ENCODE assay signal across 21 cellular contexts in genomic region chr20:56752274-56752673, GRCh38.
DNase-seq lines count a peak whose midpoint lies in the region; ATAC-seq and TF ChIP-seq lines count a peak whose summit lies in the region.
"Had no signal": no experiment of that assay in that cellular context is flagged by ENCODE, and none has a peak within 500 bp of the region (broad histone marks: within the 10 kb centered on the region; RNA-seq: fewer than 3 reads in every experiment).

No MANE protein-coding gene starts in this region.

- H3K27ac ChIP-seq in PC-9 (peak overlapping the region; percentile 3; the same call in 1 of the 2 replicates), endodermal cell (ENCODE audit: low read depth, low read length) (no peak overlapping the region), neuronal stem cell (replicated peaks; ENCODE audit: low read length) (no peak overlapping the region)
- H3K27ac ChIP-seq: spleen had no signal

- H3K4me2 ChIP-seq in PC-9: peak overlapping the region; percentile 17; the same call in 1 of the 2 replicates
- H3K4me2 ChIP-seq in neuronal stem cell (ENCODE audit: insufficient read depth, low read length, poor library complexity, severe bottlenecking): no peak overlapping the region

- no peaks in the 10 kb centered on the region for H3K27me3 ChIP-seq in PC-9 (ENCODE audit: insufficient read depth, low read depth)
- peaks cover 40% of the 10 kb centered on the region for H3K27me3 ChIP-seq in endodermal cell (ENCODE audit: control insufficient read depth, insufficient read depth, low read length, poor library complexity, severe bottlenecking)
- peaks cover 0 to 6% (median 0%) of the 10 kb centered on the region in 3 experiments for H3K27me3 ChIP-seq in neuronal stem cell (ENCODE audit: control insufficient read depth in 3 of 3, insufficient read depth in 3 of 3, low read depth in 1 of 3, low read length in 3 of 3)
- H3K27me3 ChIP-seq in H7 (ENCODE audit: control insufficient read depth, insufficient read depth, low read length): peaks cover 1% of the 10 kb centered on the region; the same call in 1 of the 2 replicates

- H3K9me3 Mint-ChIP-seq in endodermal cell: no peaks in the 10 kb centered on the region
- H3K9me3 Mint-ChIP-seq: activated naive CD4-positive, alpha-beta T cell treated with anti-CD3 and anti-CD28 coated beads, Interleukin-2, amount 10 ng/mL, durations not matched to agents 7 days and 5 days; dendritic cell treated with granulocyte-macrophage colony-stimulating factor and Interleukin-4, amounts not matched to agents 40 ng/mL and 50 ng/mL, for 4 days; immature natural killer cell had no signal

- H3K27ac Mint-ChIP-seq in endodermal cell: no peak overlapping the region
- H3K27ac Mint-ChIP-seq: activated naive CD4-positive, alpha-beta T cell treated with anti-CD3 and anti-CD28 coated beads, Interleukin-2, amount 10 ng/mL, durations not matched to agents 7 days and 5 days; brain; dendritic cell treated with granulocyte-macrophage colony-stimulating factor and Interleukin-4, amounts not matched to agents 40 ng/mL and 50 ng/mL, for 4 days; immature natural killer cell; nephron progenitor cell had no signal

- H2AFZ ChIP-seq in PC-9: peak overlapping the region; percentile 0; the same call in 1 of the 2 replicates
- no peak overlapping the region for H2AFZ ChIP-seq in neuronal stem cell (ENCODE audit: low read length)

- no peak overlapping the region for H4K91ac ChIP-seq in neuronal stem cell (ENCODE audit: low read depth, low read length, poor library complexity)

- H3K36me3 ChIP-seq in PC-9 (ENCODE audit: low read depth): no peaks in the 10 kb centered on the region
- H3K36me3 ChIP-seq in endodermal cell (ENCODE audit: control insufficient read depth, insufficient read depth, low read length): no peaks in the 10 kb centered on the region
- H3K36me3 ChIP-seq in neuronal stem cell (replicated peaks in 1 of 2; ENCODE audit: control insufficient read depth in 2 of 2, insufficient read depth in 2 of 2, low read length in 2 of 2): no peaks in the 10 kb centered on the region
- H3K36me3 ChIP-seq in H7 (replicated peaks; ENCODE audit: control insufficient read depth, insufficient read depth, low read length): no peaks in the 10 kb centered on the region
- H3K36me3 ChIP-seq: spleen had no signal

- H2BK15ac ChIP-seq in neuronal stem cell (ENCODE audit: low read length): peak overlapping the region; percentile 1

- H2BK12ac ChIP-seq in neuronal stem cell (ENCODE audit: low read length): no peak overlapping the region

- no peak overlapping the region for H3K4ac ChIP-seq in neuronal stem cell (ENCODE audit: low read length)

- intact Hi-C loops in PC-9 (cut with micrococcal nuclease; ENCODE audit: unreplicated experiment) (no loop called here), lower leg skin (cut with DNase I; ENCODE audit: low total_unique reads) (no loop called here)

- no peaks in the 10 kb centered on the region for H4K20me1 ChIP-seq in PC-9 (ENCODE audit: insufficient read depth)

- CTCF ChIA-PET in PC-9 (lab: Charles Lee): no interaction called here

- no peak overlapping the region for H3K18ac ChIP-seq in neuronal stem cell (ENCODE audit: low read length)

- no peak for TF ChIP-seq CTCF in PC-9 (conservative IDR thresholded peaks at IDR 0.05)
- TF ChIP-seq CTCF in endodermal cell (conservative IDR thresholded peaks at IDR 0.05): no peak
- TF ChIP-seq CTCF in lower leg skin (IDR thresholded peaks at IDR 0.05): no peak

- peaks cover 41% of the 10 kb centered on the region for H3K4me1 ChIP-seq in PC-9 (replicated peaks; ENCODE audit: insufficient read depth)
- no peaks in the 10 kb centered on the region for H3K4me1 ChIP-seq in endodermal cell (ENCODE audit: control insufficient read depth, insufficient read depth, low read length)
- H3K4me1 ChIP-seq in neuronal stem cell (ENCODE audit: control insufficient read depth in 2 of 2, insufficient read depth in 1 of 2, low read depth in 1 of 2, low read length in 2 of 2): peaks cover 0 to 4% of the 10 kb centered on the region in 2 donors
- H3K4me1 ChIP-seq: spleen had no signal

- no peaks in the 10 kb centered on the region for H3K9me2 ChIP-seq in PC-9 (ENCODE audit: insufficient read depth)

- no peak overlapping the region for H3K4me3 Mint-ChIP-seq in endodermal cell
- H3K4me3 Mint-ChIP-seq: activated naive CD4-positive, alpha-beta T cell treated with anti-CD3 and anti-CD28 coated beads, Interleukin-2, amount 10 ng/mL, durations not matched to agents 7 days and 5 days; brain; dendritic cell treated with granulocyte-macrophage colony-stimulating factor and Interleukin-4, amounts not matched to agents 40 ng/mL and 50 ng/mL, for 4 days; immature natural killer cell; nephron progenitor cell had no signal

- no peak overlapping the region for H3K23ac ChIP-seq in neuronal stem cell (ENCODE audit: low read depth, low read length, poor library complexity)

- H3K4me1 Mint-ChIP-seq in endodermal cell: peaks cover 18% of the 10 kb centered on the region
- H3K4me1 Mint-ChIP-seq: activated naive CD4-positive, alpha-beta T cell treated with anti-CD3 and anti-CD28 coated beads, Interleukin-2, amount 10 ng/mL, durations not matched to agents 7 days and 5 days; immature natural killer cell had no signal

- DNase-seq in GM03348 (ENCODE audit: low spot score) (peak; percentile 45), PC-9 (peak; percentile 38 to 48), endodermal cell (peak; percentile 61), neuronal stem cell (ENCODE audit: low spot score) (no peak), left lobe of liver (ENCODE audit: low spot score) (no peak), lower leg skin (ENCODE audit: low spot score in 2 of 2) (no peak), H7 (no peak)
- DNase-seq: activated CD4-positive, alpha-beta T cell treated with anti-CD3 and anti-CD28 coated beads, Interleukin-2, amount 50 U/mL, for 1 hour; activated naive CD4-positive, alpha-beta T cell treated with anti-CD3 and anti-CD28 coated beads, Interleukin-2, amount 10 ng/mL, durations not matched to agents 7 days and 5 days; activated T-cell treated with anti-CD3 and anti-CD28 coated beads for 4 hours; DMS53; immature natural killer cell; MV-4-11; NCI-H2029 treated with DMSO at 0.1 percent for 48 hours; NCI-H69; nephron progenitor cell; spleen had no signal

- no peak overlapping the region for H2AK5ac ChIP-seq in neuronal stem cell (ENCODE audit: low read depth, low read length)

- H4K8ac ChIP-seq in neuronal stem cell (ENCODE audit: low read depth, low read length): no peak overlapping the region

- no TSS peak for BruUV-seq in PC-9 (replicated peaks; lab: Mats Ljungman, UMichigan)

- H3F3A ChIP-seq in PC-9 (ENCODE audit: insufficient read depth, low read depth): peaks cover 10% of the 10 kb centered on the region; the same call in 1 of the 2 replicates

- no peak overlapping the region for H3K4me3 ChIP-seq in PC-9
- H3K4me3 ChIP-seq in endodermal cell (ENCODE audit: low read length): no peak overlapping the region
- H3K4me3 ChIP-seq in neuronal stem cell (ENCODE audit: low read length in 2 of 2): no peak overlapping the region
- H3K4me3 ChIP-seq in lower leg skin (ENCODE audit: low read depth, poor library complexity, severe bottlenecking): no peak overlapping the region
- H3K4me3 ChIP-seq in H7 (ENCODE audit: insufficient read depth, low read depth, low read length): no peak overlapping the region
- H3K4me3 ChIP-seq: spleen had no signal

- WGBS in endodermal cell (ENCODE audit: insufficient coverage in 1 of 2, insufficient read length in 1 of 2), 2 experiments: 61 to 63% methylated on average over 7 to 8 of the region's 8 CpGs
- no CpG with 5 or more reads among the region's 8 CpGs for WGBS in neuronal stem cell (ENCODE audit: extremely low coverage in 2 of 2, insufficient read length in 2 of 2, insufficient replicate concordance in 1 of 2), 2 donors
- WGBS in lower leg skin, 2 donors: 24 to 33% methylated on average over 8 of the region's 8 CpGs

- H2BK5ac ChIP-seq in neuronal stem cell (ENCODE audit: low read length): no peak overlapping the region

- POLR2A ChIA-PET in PC-9 (lab: Charles Lee; ENCODE audit: unreplicated experiment): no interaction called here

- H3K14ac ChIP-seq in neuronal stem cell (ENCODE audit: low read length): no peak overlapping the region

- no peaks in the 10 kb centered on the region for H3K36me3 Mint-ChIP-seq in endodermal cell (ENCODE audit: low read depth)
- H3K36me3 Mint-ChIP-seq: activated naive CD4-positive, alpha-beta T cell treated with anti-CD3 and anti-CD28 coated beads, Interleukin-2, amount 10 ng/mL, durations not matched to agents 7 days and 5 days; brain; immature natural killer cell had no signal

- no peak for ATAC-seq in left lobe of liver
- ATAC-seq in GM21825 (IDR thresholded peaks at IDR 0.05; ENCODE audit: unreplicated experiment): no peak
- ATAC-seq: HepG2 had no signal

- H3K79me2 ChIP-seq in PC-9 (ENCODE audit: low read depth): no peaks in the 10 kb centered on the region

- no peaks in the 10 kb centered on the region for H3K79me1 ChIP-seq in neuronal stem cell (ENCODE audit: low read depth, low read length)

- no peak for TF ChIP-seq POLR2A in lower leg skin (IDR thresholded peaks at IDR 0.05)

- H3K9me3 ChIP-seq in PC-9 (ENCODE audit: insufficient read depth, low read depth): no peaks in the 10 kb centered on the region
- H3K9me3 ChIP-seq in endodermal cell (ENCODE audit: control insufficient read depth, low read length): no peaks in the 10 kb centered on the region
- no peaks in the 10 kb centered on the region for H3K9me3 ChIP-seq in neuronal stem cell (replicated peaks in 1 of 2; ENCODE audit: control insufficient read depth in 2 of 2, insufficient read depth in 1 of 2, low read depth in 1 of 2, low read length in 2 of 2)
- H3K9me3 ChIP-seq: spleen had no signal

- peaks cover 69% of the 10 kb centered on the region for H3K27me3 Mint-ChIP-seq in endodermal cell (ENCODE audit: insufficient read depth)

- no peak overlapping the region for H3K9ac ChIP-seq in endodermal cell (ENCODE audit: extremely low read depth, low read length, poor library complexity, severe bottlenecking)
- H3K9ac ChIP-seq in neuronal stem cell (ENCODE audit: low read depth, low read length, poor library complexity): no peak overlapping the region

- no peak overlapping the region for H2BK120ac ChIP-seq in neuronal stem cell (ENCODE audit: low read depth, low read length)

Comparison
In these comparisons a context has a peak if more than half of its experiments do, and no peak if none do; other contexts are left out.
1. DNase-seq: peak in GM03348 (single experiment), PC-9 (2 of 2) and endodermal cell (single experiment); none in neuronal stem cell (single experiment), left lobe of liver (single experiment), lower leg skin (0 of 2) and H7 (single experiment).